ENCODE assay signal across 17 cellular contexts in the genomic region with DNA sequence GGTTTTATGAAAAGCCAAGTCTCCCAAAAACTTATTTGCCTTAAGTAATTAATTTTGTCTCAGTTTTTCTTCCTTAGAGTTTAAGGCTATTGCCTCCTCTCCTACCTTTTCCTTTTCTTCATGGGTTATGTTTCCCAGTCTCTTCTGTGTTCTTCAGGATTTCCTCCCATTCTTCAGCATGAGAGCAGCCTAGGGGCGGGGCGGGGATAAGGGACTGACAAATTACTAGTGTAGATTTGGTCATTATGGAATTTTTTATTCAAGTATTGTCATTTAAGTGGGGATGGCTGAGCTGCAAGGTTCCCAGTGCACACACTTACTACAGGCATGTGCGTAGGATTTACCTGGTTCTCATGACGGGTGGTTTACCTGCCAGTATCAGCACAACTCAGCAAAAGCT. TPM values are rescaled to one million over a fixed set of nuclear protein-coding genes. Genes with fewer than 3 reads are reported as not detected.
DNase-seq lines count a peak whose midpoint lies in the region; ATAC-seq and TF ChIP-seq lines count a peak whose summit lies in the region.
"Had no signal": no experiment of that assay in that cellular context is flagged by ENCODE, and none has a peak within 500 bp of the region (broad histone marks: within the 10 kb centered on the region; RNA-seq: fewer than 3 reads in every experiment).

No MANE protein-coding gene starts in this region.

- TF ChIP-seq CTCF in mesothelial cell of epicardium (IDR thresholded peaks at IDR 0.05; ENCODE audit: unreplicated experiment) (no peak), type B pancreatic cell (conservative IDR thresholded peaks at IDR 0.05) (no peak)

- H3K27ac ChIP-seq in epithelial cell of prostate = peak overlapping the region; percentile 77

- H3K4me3 Mint-ChIP-seq in activated T-cell treated with anti-CD3 and anti-CD28 coated beads, Interleukin-2, amount 50 U/mL, for 72 hours = no peak overlapping the region
- H3K4me3 Mint-ChIP-seq in mesothelial cell of epicardium (no peak overlapping the region), type B pancreatic cell (no peak overlapping the region)
- H3K4me3 Mint-ChIP-seq: activated CD4-positive, alpha-beta T cell treated with anti-CD3 and anti-CD28 coated beads, Interleukin-2, amount 10 ng/mL, durations not matched to agents 24 days and 14 days; dendritic cell treated with granulocyte-macrophage colony-stimulating factor and Interleukin-4, amounts not matched to agents 40 ng/mL and 50 ng/mL, for 4 days; memory B cell had no signal

- H3K4me1 Mint-ChIP-seq in activated T-cell treated with anti-CD3 and anti-CD28 coated beads, Interleukin-2, amount 50 U/mL, for 72 hours (ENCODE audit: low read depth) = peaks cover 60% of the 10 kb centered on the region
- H3K4me1 Mint-ChIP-seq in mesothelial cell of epicardium = peaks cover 6% of the 10 kb centered on the region
- peaks cover 12% of the 10 kb centered on the region for H3K4me1 Mint-ChIP-seq in type B pancreatic cell (ENCODE audit: unreplicated experiment)

- H3K9me3 Mint-ChIP-seq in activated T-cell treated with anti-CD3 and anti-CD28 coated beads, Interleukin-2, amount 50 U/mL, for 72 hours = no peaks in the 10 kb centered on the region
- no peaks in the 10 kb centered on the region for H3K9me3 Mint-ChIP-seq in mesothelial cell of epicardium
- H3K9me3 Mint-ChIP-seq in type B pancreatic cell = no peaks in the 10 kb centered on the region
- H3K9me3 Mint-ChIP-seq: activated CD4-positive, alpha-beta T cell treated with anti-CD3 and anti-CD28 coated beads, Interleukin-2, amount 10 ng/mL, durations not matched to agents 24 days and 14 days; dendritic cell treated with granulocyte-macrophage colony-stimulating factor and Interleukin-4, amounts not matched to agents 40 ng/mL and 50 ng/mL, for 4 days; memory B cell had no signal

- no peaks in the 10 kb centered on the region for H3K27me3 Mint-ChIP-seq in activated T-cell treated with anti-CD3 and anti-CD28 coated beads, Interleukin-2, amount 50 U/mL, for 72 hours (ENCODE audit: low read depth)
- H3K27me3 Mint-ChIP-seq in mesothelial cell of epicardium (ENCODE audit: low read depth) (no peaks in the 10 kb centered on the region), type B pancreatic cell (no peaks in the 10 kb centered on the region)
- H3K27me3 Mint-ChIP-seq: activated CD4-positive, alpha-beta T cell treated with anti-CD3 and anti-CD28 coated beads, Interleukin-2, amount 10 ng/mL, durations not matched to agents 24 days and 14 days; dendritic cell treated with granulocyte-macrophage colony-stimulating factor and Interleukin-4, amounts not matched to agents 40 ng/mL and 50 ng/mL, for 4 days; memory B cell had no signal

- peaks cover 2 to 21% of the 10 kb centered on the region in 2 donors for H3K36me3 Mint-ChIP-seq in activated T-cell treated with anti-CD3 and anti-CD28 coated beads, Interleukin-2, amount 50 U/mL, for 72 hours (ENCODE audit: insufficient read depth in 2 of 2)
- H3K36me3 Mint-ChIP-seq in mesothelial cell of epicardium (peaks cover 38% of the 10 kb centered on the region), type B pancreatic cell (peaks cover 55% of the 10 kb centered on the region)

- no peak for ATAC-seq in activated T-cell treated with anti-CD3 and anti-CD28 coated beads, Interleukin-2, amount 50 U/mL, for 72 hours (replicated peaks in 1 of 2)
- no peak for ATAC-seq in GM21381 (IDR thresholded peaks at IDR 0.05; ENCODE audit: unreplicated experiment)
- ATAC-seq in HG03196 (IDR thresholded peaks at IDR 0.05; ENCODE audit: unreplicated experiment) = no peak
- ATAC-seq: GM12878, HCT116 had no signal

- H3K27ac Mint-ChIP-seq in activated T-cell treated with anti-CD3 and anti-CD28 coated beads, Interleukin-2, amount 50 U/mL, for 72 hours = peak overlapping the region; percentile 37
- peak overlapping the region; percentile 11 for H3K27ac Mint-ChIP-seq in mesothelial cell of epicardium
- H3K27ac Mint-ChIP-seq in type B pancreatic cell = peak overlapping the region; percentile 97

- no peak for DNase-seq in activated T-cell treated with anti-CD3 and anti-CD28 coated beads, Interleukin-2, amount 50 U/mL, for 72 hours
- DNase-seq in activated T-cell treated with anti-CD3 and anti-CD28 coated beads for 4 hours (no peak), epithelial cell of prostate (ENCODE audit: low read depth, low spot score) (no peak), mesothelial cell of epicardium (ENCODE audit: low spot score in 2 of 2, unreplicated experiment in 2 of 2) (no peak), type B pancreatic cell (ENCODE audit: extremely low spot score, unreplicated experiment) (no peak), iPS-NIHi7 (ENCODE audit: extremely low spot score) (no peak)
- DNase-seq: activated CD4-positive, alpha-beta T cell treated with anti-CD3 and anti-CD28 coated beads, Interleukin-2, amount 10 ng/mL, durations not matched to agents 24 days and 14 days; activated T-cell treated with anti-CD3 and anti-CD28 coated beads, Interleukin-2, amount 50 U/mL, for 48 hours; COR-L47; NCI-H1048; RPMI8226 had no signal

RNA-seq across cellular contexts. Expression of a gene that starts 35.2 kb away (rescaled TPM):
- total RNA-seq in activated T-cell treated with anti-CD3 and anti-CD28 coated beads, Interleukin-2, amount 50 U/mL, for 72 hours = 10 to 100 TPM; 19.4 to 20.0 TPM
- total RNA-seq in mesothelial cell of epicardium (10.7 to 14.0 TPM (median 13.1 TPM) in 3 replicates), type B pancreatic cell (ENCODE audit: low replicate concordance) (13.3 and 15.3 TPM in 2 replicates)

RNA-seq across cellular contexts. Expression of a gene that starts 56.7 kb away (rescaled TPM):
- 10 to 100 TPM; 95.1 to 97.3 TPM for total RNA-seq in activated T-cell treated with anti-CD3 and anti-CD28 coated beads, Interleukin-2, amount 50 U/mL, for 72 hours
- total RNA-seq in mesothelial cell of epicardium = 144 to 160 TPM (median 149 TPM) in 3 replicates
- total RNA-seq in type B pancreatic cell (ENCODE audit: low replicate concordance) = 106 and 121 TPM in 2 replicates

Comparison
In these comparisons a context has a peak if more than half of its experiments do, and no peak if none do; other contexts are left out.
1. H3K27ac Mint-ChIP-seq: peak in every context shown above with its lines; median percentile 97 in type B pancreatic cell; 37 in activated T-cell treated with anti-CD3 and anti-CD28 coated beads, Interleukin-2, amount 50 U/mL, for 72 hours; 11 in mesothelial cell of epicardium.